In genomic region chr13:100658363-100658762, GRCh38 we compare ENCODE assay signal across 10 cellular contexts. TPM values are rescaled to one million over a fixed set of nuclear protein-coding genes. Genes with fewer than 3 reads are reported as not detected.
A peak's percentile ranks its signal among the peaks of the same experiment; 100 is the strongest.
DNase-seq lines count a peak whose midpoint lies in the region; ATAC-seq lines count a peak whose summit lies in the region.
"Had no signal": no experiment of that assay in that cellular context is flagged by ENCODE, and none has a peak within 500 bp of the region (broad histone marks: within the 10 kb centered on the region; RNA-seq: fewer than 3 reads in every experiment).

No MANE protein-coding gene starts in this region.

- peak; percentile 72 for ATAC-seq in HG03025 (IDR thresholded peaks at IDR 0.05; ENCODE audit: low FRiP score, unreplicated experiment)

- intact Hi-C loops in activated CD4-positive, alpha-beta memory T cell treated with anti-CD3 and anti-CD28 coated beads for 36 hours (cut with micrococcal nuclease), result no loop called here

- peak overlapping the region; percentile 12 for H3K4me3 Mint-ChIP-seq in activated naive CD4-positive, alpha-beta T cell treated with anti-CD3 and anti-CD28 coated beads, Interleukin-2, amount 50 U/mL, for 24 hours
- no peak overlapping the region for H3K4me3 Mint-ChIP-seq in activated CD4-positive, alpha-beta memory T cell treated with anti-CD3 and anti-CD28 coated beads for 36 hours

- no peak overlapping the region for H3K4me3 ChIP-seq in H7 (ENCODE audit: insufficient read depth, low read depth, low read length)

- POLR2A ChIA-PET in activated CD4-positive, alpha-beta memory T cell treated with anti-CD3 and anti-CD28 coated beads for 36 hours (lab: Charles Lee), result no interaction called here

- no peaks in the 10 kb centered on the region for H3K27me3 Mint-ChIP-seq in activated naive CD4-positive, alpha-beta T cell treated with anti-CD3 and anti-CD28 coated beads, Interleukin-2, amount 50 U/mL, for 24 hours
- no peaks in the 10 kb centered on the region for H3K27me3 Mint-ChIP-seq in activated CD4-positive, alpha-beta memory T cell treated with anti-CD3 and anti-CD28 coated beads for 36 hours

- no peak for DNase-seq in activated naive CD4-positive, alpha-beta T cell treated with anti-CD3 and anti-CD28 coated beads, Interleukin-2, amount 50 U/mL, for 16 hours
- DNase-seq in activated CD4-positive, alpha-beta memory T cell treated with anti-CD3 and anti-CD28 coated beads for 36 hours, result no peak
- DNase-seq in H7 (no peak), DMS53 (lab: John Stamatoyannopoulos, UW) (no peak)
- DNase-seq in activated CD8-positive, alpha-beta memory T cell treated with anti-CD3 and anti-CD28 coated beads for 24 hours, result no peak
- DNase-seq in stimulated activated naive CD4-positive, alpha-beta T cell (lab: John Stamatoyannopoulos, UW), result no peak
- DNase-seq: BE2C, NCI-H2107 had no signal

- CTCF ChIA-PET in activated CD4-positive, alpha-beta memory T cell treated with anti-CD3 and anti-CD28 coated beads for 36 hours (lab: Charles Lee), result interaction anchor here (1.1 kb wide), 1 partner anchor 15 kb away, joined by 3 read pairs; no protein-coding TSS in a partner anchor

- H3K9me3 Mint-ChIP-seq in activated naive CD4-positive, alpha-beta T cell treated with anti-CD3 and anti-CD28 coated beads, Interleukin-2, amount 50 U/mL, for 24 hours, result no peaks in the 10 kb centered on the region
- H3K9me3 Mint-ChIP-seq in activated CD4-positive, alpha-beta memory T cell treated with anti-CD3 and anti-CD28 coated beads for 36 hours, result no peaks in the 10 kb centered on the region

- H3K27ac Mint-ChIP-seq in activated naive CD4-positive, alpha-beta T cell treated with anti-CD3 and anti-CD28 coated beads, Interleukin-2, amount 50 U/mL, for 24 hours, result peak overlapping the region; percentile 48
- H3K27ac Mint-ChIP-seq in activated CD4-positive, alpha-beta memory T cell treated with anti-CD3 and anti-CD28 coated beads for 36 hours, result peak overlapping the region; percentile 55

- H3K4me1 Mint-ChIP-seq in activated naive CD4-positive, alpha-beta T cell treated with anti-CD3 and anti-CD28 coated beads, Interleukin-2, amount 50 U/mL, for 24 hours, result peaks cover 25% of the 10 kb centered on the region
- H3K4me1 Mint-ChIP-seq in activated CD4-positive, alpha-beta memory T cell treated with anti-CD3 and anti-CD28 coated beads for 36 hours (ENCODE audit: low read depth), result peaks cover 18% of the 10 kb centered on the region

- H3K36me3 Mint-ChIP-seq in activated naive CD4-positive, alpha-beta T cell treated with anti-CD3 and anti-CD28 coated beads, Interleukin-2, amount 50 U/mL, for 24 hours, result peaks cover 21% of the 10 kb centered on the region
- H3K36me3 Mint-ChIP-seq in activated CD4-positive, alpha-beta memory T cell treated with anti-CD3 and anti-CD28 coated beads for 36 hours, result peaks cover 27% of the 10 kb centered on the region

- no peaks in the 10 kb centered on the region for H3K27me3 ChIP-seq in H7 (ENCODE audit: control insufficient read depth, insufficient read depth, low read length)
- H3K27me3 ChIP-seq: BE2C had no signal

- peaks cover 16% of the 10 kb centered on the region for H3K36me3 ChIP-seq in H7 (replicated peaks; ENCODE audit: control insufficient read depth, insufficient read depth, low read length)

RNA-seq across cellular contexts. Expression of gene TMTC4, which starts 16.2 kb away (rescaled TPM):
- total RNA-seq in activated CD4-positive, alpha-beta memory T cell treated with anti-CD3 and anti-CD28 coated beads for 36 hours, result 10 to 100 TPM; 14.4 to 14.7 TPM
- 50.1 and 62.1 TPM in 2 replicates for total RNA-seq in H7 (2014; rRNA removed; shearing (Covaris generic))
